In genomic region chr1:6634278-6635052, GRCh38 we compare ENCODE assay signal across 8 cellular contexts. TPM values are rescaled to one million over a fixed set of nuclear protein-coding genes. Genes with fewer than 3 reads are reported as not detected.
A peak's percentile ranks its signal among the peaks of the same experiment; 100 is the strongest.
DNase-seq lines count a peak whose midpoint lies in the region; ATAC-seq and TF ChIP-seq lines count a peak whose summit lies in the region.

No MANE protein-coding gene starts in this region.

- no peaks in the 10 kb centered on the region for H3K27me3 ChIP-seq in OCI-LY1 (ENCODE audit: insufficient read depth, low read length)
- H3K27me3 ChIP-seq in right cardiac atrium (ENCODE audit: control insufficient read depth, insufficient read depth), result no peaks in the 10 kb centered on the region

- H3K36me3 ChIP-seq in OCI-LY1 (ENCODE audit: insufficient read depth, low read length), result peaks cover 75% of the 10 kb centered on the region

- DNase-seq in DMS53 (lab: John Stamatoyannopoulos, UW) (peak; percentile 66), DMS53 treated with DMSO at 0.1 percent for 48 hours (lab: John Stamatoyannopoulos, UW; ENCODE audit: unreplicated experiment) (no peak), right cardiac atrium (peak; percentile 57 to 85 (median 84))
- DNase-seq in activated naive CD4-positive, alpha-beta T cell treated with anti-CD3 and anti-CD28 coated beads, Interleukin-2, amount 50 U/mL, for 16 hours, result peak; percentile 50
- DNase-seq in stimulated activated CD4-positive, alpha-beta T cell treated with anti-CD3 and anti-CD28 coated beads, Interleukin-2, amount 100 ng/mL, for 48 hours, result peak; percentile 24 to 33

- H3K9ac ChIP-seq in OCI-LY1 (ENCODE audit: low read length), result no peak overlapping the region; the same call in 1 of the 2 replicates

- H3K9me3 ChIP-seq in OCI-LY1 (ENCODE audit: low read length) (no peaks in the 10 kb centered on the region), right cardiac atrium (ENCODE audit: control insufficient read depth, low read length) (no peaks in the 10 kb centered on the region)

- no peaks in the 10 kb centered on the region for H3K79me2 ChIP-seq in OCI-LY1 (ENCODE audit: insufficient read depth, low read length)

- H3K9me2 ChIP-seq in OCI-LY1 (ENCODE audit: low read depth, low read length), result no peaks in the 10 kb centered on the region

- H3F3A ChIP-seq in OCI-LY1 (ENCODE audit: insufficient read depth, low read length), result peaks cover 4% of the 10 kb centered on the region; the same call in 1 of the 2 replicates

- H3K27ac ChIP-seq in OCI-LY1 (ENCODE audit: low read depth, low read length, poor library complexity, severe bottlenecking) (peak overlapping the region; percentile 93), right cardiac atrium (ENCODE audit: low read length) (no peak overlapping the region)

- no peak overlapping the region for H2AFZ ChIP-seq in OCI-LY1 (ENCODE audit: low read length)

- TF ChIP-seq CTCF in OCI-LY1 (IDR thresholded peaks at IDR 0.05; ENCODE audit: low read length), result peak; percentile 77

- H3K4me2 ChIP-seq in OCI-LY1 (ENCODE audit: low read length), result peak overlapping the region; percentile 23; the same call in 1 of the 2 replicates

- intact Hi-C loops in right cardiac atrium (cut with DNase I), result loop anchor here in 2 of 4 donors (5.0 to 10.0 kb wide), 2 partner anchors 80 to 82 kb away; partner anchors contain the start of genes NOL9 (in 2 of the 2) and TAS1R1 (in 1 of the 2)

- H3K4me1 ChIP-seq in OCI-LY1 (ENCODE audit: insufficient read depth, low read length, severe bottlenecking), result peaks cover 18% of the 10 kb centered on the region
- H3K4me1 ChIP-seq in right cardiac atrium (ENCODE audit: control insufficient read depth, insufficient read depth, low read length), result no peaks in the 10 kb centered on the region

- peak; percentile 61 for ATAC-seq in right cardiac atrium
- no peak for ATAC-seq in HG02870 (IDR thresholded peaks at IDR 0.05; ENCODE audit: unreplicated experiment)
- ATAC-seq in GM18907 (IDR thresholded peaks at IDR 0.05; ENCODE audit: unreplicated experiment), result no peak

- no peaks in the 10 kb centered on the region for H4K20me1 ChIP-seq in OCI-LY1 (ENCODE audit: insufficient read depth, low read length)

- 68% methylated on average over 37 of the region's 37 CpGs for WGBS in right cardiac atrium

- H3K4me3 ChIP-seq in OCI-LY1 (ENCODE audit: low read depth, low read length, poor library complexity, severe bottlenecking) (no peak overlapping the region), right cardiac atrium (ENCODE audit: low read length) (no peak overlapping the region)

RNA-seq across cellular contexts. Expression of gene THAP3, which starts 9.8 kb away (rescaled TPM):
- total RNA-seq in right cardiac atrium, result 10 to 100 TPM; 10.2 to 17.9 (median 14.3) TPM
- 20.8 TPM for polyA plus RNA-seq in right cardiac atrium

RNA-seq across cellular contexts. Expression of gene PHF13, which starts 20.9 kb away (rescaled TPM):
- 1 to 10 TPM; 6.4 to 9.7 (median 7.9) TPM for total RNA-seq in right cardiac atrium
- polyA plus RNA-seq in right cardiac atrium, result 4.8 TPM

RNA-seq across cellular contexts. Expression of gene KLHL21, which starts 31.8 kb away (rescaled TPM):
- total RNA-seq in right cardiac atrium, result 10 to 100 TPM; 54.9 to 71.3 (median 65.9) TPM
- 57.7 TPM for polyA plus RNA-seq in right cardiac atrium

RNA-seq across cellular contexts. Expression of gene ZBTB48, which starts 54.7 kb away (rescaled TPM):
- total RNA-seq in right cardiac atrium, result 10 to 100 TPM; 11.3 to 18.4 (median 15.0) TPM
- polyA plus RNA-seq in right cardiac atrium, result 14.7 TPM

Comparison
In these comparisons a context has a peak if more than half of its experiments do, and no peak if none do; other contexts are left out.
1. ATAC-seq: peak in right cardiac atrium (2 of 2); none in HG02870 (single experiment) and GM18907 (single experiment).